Comparison of ENCODE assay signal across 12 cellular contexts in genomic region chr16:1985466-1986150, GRCh38. TPM values are rescaled to one million over a fixed set of nuclear protein-coding genes. Genes with fewer than 3 reads are reported as not detected.
A peak's percentile ranks its signal among the peaks of the same experiment; 100 is the strongest.
DNase-seq lines count a peak whose midpoint lies in the region; ATAC-seq and TF ChIP-seq lines count a peak whose summit lies in the region.
"Had no signal": no experiment of that assay in that cellular context is flagged by ENCODE, and none has a peak within 500 bp of the region (broad histone marks: within the 10 kb centered on the region; RNA-seq: fewer than 3 reads in every experiment).

No MANE protein-coding gene starts in this region.

- BruUV-seq in HCT116 (replicated peaks; lab: Mats Ljungman, UMichigan): no TSS peak

- H3K4me1 ChIP-seq in HCT116 (ENCODE audit: control insufficient read depth in 1 of 2, insufficient read depth in 2 of 2, low read length in 2 of 2) (peaks cover 41 to 57% of the 10 kb centered on the region in 2 experiments), mucosa of descending colon (ENCODE audit: low read depth) (peaks cover 58% of the 10 kb centered on the region)

- H4K20me1 ChIP-seq in HCT116 (ENCODE audit: insufficient read depth): no peaks in the 10 kb centered on the region

- H3K4me3 ChIP-seq in AG04449 (ENCODE audit: low read depth, low read length) (peak overlapping the region; percentile 71), HCT116 (replicated peaks in 1 of 2; ENCODE audit: low read depth in 1 of 2, low read length in 2 of 2) (peak overlapping the region; percentile 84 to 97), mucosa of descending colon (no peak overlapping the region)

- POLR2A ChIA-PET in AG04449 (lab: Yijun Ruan, JAX): interaction anchor here (0.5 to 1.2 kb wide), 3 partner anchors 8 to 21 kb away, joined by 3 read pairs; partner anchors contain the start of gene RPS2
- POLR2A ChIA-PET in HCT116 (lab: Charles Lee): interaction anchor here (12.5 kb wide), 1 partner anchor 20 kb away, joined by 104 read pairs; the partner anchor contains the start of genes RNF151 and RPS2
- POLR2A ChIA-PET in activated naive CD8-positive, alpha-beta T cell treated with anti-CD3 and anti-CD28 coated beads, Interleukin-2, amount 10 ng/mL, durations not matched to agents 7 days and 5 days (lab: Charles Lee): interaction anchor here (1.0 to 8.6 kb wide), 6 partner anchors 14 to 170 kb away, joined by 3 to 50 read pairs (median 8); partner anchors contain the start of genes RNF151, RPS2, TBL3 and TRAF7

- H3K36me3 Mint-ChIP-seq in activated naive CD8-positive, alpha-beta T cell treated with anti-CD3 and anti-CD28 coated beads, Interleukin-2, amount 10 ng/mL, durations not matched to agents 7 days and 5 days: no peaks in the 10 kb centered on the region

- H3K9me3 ChIP-seq in HCT116 (ENCODE audit: control insufficient read depth in 1 of 2, insufficient read depth in 1 of 2, low read depth in 1 of 2, low read length in 2 of 2) (no peaks in the 10 kb centered on the region), mucosa of descending colon (no peaks in the 10 kb centered on the region)
- H3K9me3 ChIP-seq: gastroesophageal sphincter had no signal

- H2AFZ ChIP-seq in HCT116 (ENCODE audit: low read depth, low read length, poor library complexity, severe bottlenecking): no peak overlapping the region

- intact Hi-C loops in HCT116 (cut with micrococcal nuclease) (no loop called here), mucosa of descending colon (cut with DNase I, micrococcal nuclease) (no loop called here)

- H3K4me1 Mint-ChIP-seq in activated naive CD8-positive, alpha-beta T cell treated with anti-CD3 and anti-CD28 coated beads, Interleukin-2, amount 10 ng/mL, durations not matched to agents 7 days and 5 days: peaks cover 17% of the 10 kb centered on the region

- H3K36me3 ChIP-seq in HCT116 (ENCODE audit: control insufficient read depth in 1 of 2, insufficient read depth in 2 of 2, low read length in 2 of 2): peaks cover 6 to 14% of the 10 kb centered on the region in 2 experiments; a peak in 2 of 4 replicates
- no peaks in the 10 kb centered on the region for H3K36me3 ChIP-seq in mucosa of descending colon (ENCODE audit: low read depth)

- no peak for DNase-seq in AG04449 (ENCODE audit: low read depth, low spot score)
- DNase-seq in HCT116 (ENCODE audit: low read depth, low spot score): no peak
- DNase-seq in activated naive CD8-positive, alpha-beta T cell treated with anti-CD3 and anti-CD28 coated beads, Interleukin-2, amount 10 ng/mL, durations not matched to agents 7 days and 5 days: no peak
- DNase-seq in mucosa of descending colon: peak; percentile 72 to 83 (median 78)
- no peak for DNase-seq in stimulated activated CD4-positive, alpha-beta T cell treated with anti-CD3 and anti-CD28 coated beads, Interleukin-4, amount 100 ng/mL, for 1 hour
- DNase-seq in NCI-H510A treated with DMSO at 0.1 percent for 48 hours (lab: John Stamatoyannopoulos, UW): no peak
- no peak for DNase-seq in KBM-7
- DNase-seq: amygdala, NCI-H187, posterior cingulate gyrus had no signal

- no peaks in the 10 kb centered on the region for H3K9me3 Mint-ChIP-seq in activated naive CD8-positive, alpha-beta T cell treated with anti-CD3 and anti-CD28 coated beads, Interleukin-2, amount 10 ng/mL, durations not matched to agents 7 days and 5 days

- no peak for TF ChIP-seq RAD21 in HCT116 (IDR thresholded peaks at IDR 0.05; ENCODE audit: low read depth)

- peak overlapping the region; percentile 83 for H3K4me3 Mint-ChIP-seq in activated naive CD8-positive, alpha-beta T cell treated with anti-CD3 and anti-CD28 coated beads, Interleukin-2, amount 10 ng/mL, durations not matched to agents 7 days and 5 days

- peak overlapping the region; percentile 96 for H3K9ac ChIP-seq in HCT116 (ENCODE audit: low read length)

- CTCF ChIA-PET in AG04449 (lab: Yijun Ruan, JAX) (interaction anchor here (0.9 to 16.4 kb wide), 4 partner anchors 7 to 162 kb away, joined by 3 to 163 read pairs (median 22); no protein-coding TSS in a partner anchor), HCT116 (lab: Charles Lee) (no interaction called here)

- no peaks in the 10 kb centered on the region for H3K9me2 ChIP-seq in HCT116 (ENCODE audit: insufficient read depth)

- H3K27ac Mint-ChIP-seq in activated naive CD8-positive, alpha-beta T cell treated with anti-CD3 and anti-CD28 coated beads, Interleukin-2, amount 10 ng/mL, durations not matched to agents 7 days and 5 days: no peak overlapping the region

- in situ Hi-C loops in KBM-7 (cut with MboI; ENCODE audit: low pct_unique_long_range_greater_than_20kb, low sequenced_read_pairs): no loop called here

- ATAC-seq in HCT116 (no peak), mucosa of descending colon (peak; percentile 40), HG02870 (IDR thresholded peaks at IDR 0.05; ENCODE audit: unreplicated experiment) (no peak)
- ATAC-seq in activated naive CD8-positive, alpha-beta T cell treated with anti-CD3 and anti-CD28 coated beads, Interleukin-2, amount 10 ng/mL, durations not matched to agents 7 days and 5 days (ENCODE audit: low read depth): no peak
- ATAC-seq: gastroesophageal sphincter had no signal

- H3K27me3 ChIP-seq in HCT116 (ENCODE audit: insufficient read depth, low read length): no peaks in the 10 kb centered on the region

- H3K27me3 Mint-ChIP-seq in activated naive CD8-positive, alpha-beta T cell treated with anti-CD3 and anti-CD28 coated beads, Interleukin-2, amount 10 ng/mL, durations not matched to agents 7 days and 5 days: peaks cover 40% of the 10 kb centered on the region

- TF ChIP-seq CTCF in AG04449 (IDR thresholded peaks at IDR 0.05; ENCODE audit: insufficient read depth, low read length, missing control alignments): no peak
- TF ChIP-seq CTCF in HCT116 (IDR thresholded peaks at IDR 0.05 in 2 of 3, conservative IDR thresholded peaks at IDR 0.05 in 1 of 3; ENCODE audit: borderline replicate concordance in 1 of 3, insufficient read depth in 1 of 3, low read depth in 2 of 3, low read length in 2 of 3): no peak
- no peak for TF ChIP-seq CTCF in mucosa of descending colon (IDR thresholded peaks at IDR 0.05)

- RAD21 ChIA-PET in HCT116 (lab: Charles Lee; ENCODE audit: low non-redundant PET in 1 of 2, low total read pairs in 2 of 2, uncharacterized antibody in 2 of 2, unreplicated experiment in 2 of 2): no interaction called here

- H3K4me2 ChIP-seq in HCT116 (ENCODE audit: low read length): peak overlapping the region; percentile 95

- no peak for TF ChIP-seq POLR2A in HCT116 (IDR thresholded peaks at IDR 0.05; ENCODE audit: borderline replicate concordance, extremely low read depth, insufficient read depth, insufficient read length)

- peak overlapping the region; percentile 84 for H3K27ac ChIP-seq in HCT116 (ENCODE audit: low read depth, low read length)

- H3K79me2 ChIP-seq in HCT116 (ENCODE audit: insufficient read depth, low read length): peaks cover 20% of the 10 kb centered on the region

TF ChIP-seq in HCT116, 20 proteins besides CTCF, POLR2A, EP300 and RAD21 (continues in another document):
- no peak for TF ChIP-seq CBX3 (IDR thresholded peaks at IDR 0.05; ENCODE audit: low read depth)
- no peak for TF ChIP-seq TCF7L2 (IDR thresholded peaks at IDR 0.05; ENCODE audit: borderline replicate concordance, extremely low read depth, insufficient read depth, insufficient read length)
- TF ChIP-seq ZFX (IDR thresholded peaks at IDR 0.05): no peak
- TF ChIP-seq ELF1 (IDR thresholded peaks at IDR 0.05; ENCODE audit: borderline replicate concordance, low read depth): no peak
- no peak for TF ChIP-seq ZNF274 (IDR thresholded peaks at IDR 0.05; ENCODE audit: low read depth, low read length)
- TF ChIP-seq JUND (IDR thresholded peaks at IDR 0.05): no peak
- no peak for TF ChIP-seq SRF (IDR thresholded peaks at IDR 0.05; ENCODE audit: low read depth)
- no peak for TF ChIP-seq EZH2phosphoT487 (IDR thresholded peaks at IDR 0.05; ENCODE audit: borderline replicate concordance)
- TF ChIP-seq, protein P1, sequence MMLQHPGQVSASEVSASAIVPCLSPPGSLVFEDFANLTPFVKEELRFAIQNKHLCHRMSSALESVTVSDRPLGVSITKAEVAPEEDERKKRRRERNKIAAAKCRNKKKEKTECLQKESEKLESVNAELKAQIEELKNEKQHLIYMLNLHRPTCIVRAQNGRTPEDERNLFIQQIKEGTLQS (IDR thresholded peaks at IDR 0.05): no peak
- TF ChIP-seq EGR1 (IDR thresholded peaks at IDR 0.05; ENCODE audit: low read depth): no peak
- no peak for TF ChIP-seq EZH2 (IDR thresholded peaks at IDR 0.05)

RNA-seq across cellular contexts. Expression of gene GFER, which starts 1.6 kb away (rescaled TPM):
- 47.3 TPM for total RNA-seq in HCT116 (2021; ENCODE audit: unreplicated experiment)
- polyA plus RNA-seq in HCT116 (2012): 54.3 and 65.9 TPM in 2 replicates
- 10 to 100 TPM; 28.8 to 31.9 TPM for total RNA-seq in activated naive CD8-positive, alpha-beta T cell treated with anti-CD3 and anti-CD28 coated beads, Interleukin-2, amount 10 ng/mL, durations not matched to agents 7 days and 5 days
- total RNA-seq in mucosa of descending colon: 10 to 100 TPM; 42.1 to 75.5 (median 68.8) TPM

RNA-seq across cellular contexts. Expression of gene SYNGR3, which starts 4.2 kb away (rescaled TPM):
- total RNA-seq in HCT116 (2021; ENCODE audit: unreplicated experiment) (11.5 TPM), mucosa of descending colon (1 to 10 TPM; 1.3 to 7.9 (median 1.5) TPM)
- polyA plus RNA-seq in HCT116 (2012): 9.1 and 9.9 TPM in 2 replicates
- total RNA-seq in activated naive CD8-positive, alpha-beta T cell treated with anti-CD3 and anti-CD28 coated beads, Interleukin-2, amount 10 ng/mL, durations not matched to agents 7 days and 5 days: 1 to 10 TPM; 2.0 to 2.2 TPM

RNA-seq across cellular contexts. Expression of gene NOXO1, which starts 4.3 kb away (rescaled TPM):
- total RNA-seq in HCT116 (2021; ENCODE audit: unreplicated experiment) (10.0 TPM), mucosa of descending colon (10 to 100 TPM; 12.2 to 39.9 (median 27.1) TPM)
- polyA plus RNA-seq in HCT116 (2012): 4.4 and 5.3 TPM in 2 replicates
- total RNA-seq in activated naive CD8-positive, alpha-beta T cell treated with anti-CD3 and anti-CD28 coated beads, Interleukin-2, amount 10 ng/mL, durations not matched to agents 7 days and 5 days: 1 to 10 TPM in 1 of 2 experiments, under 1 TPM in 1; 0.58 to 1.8 TPM

RNA-seq across cellular contexts. Expression of gene TBL3, which starts 13.8 kb away (rescaled TPM):
- total RNA-seq in HCT116 (2021; ENCODE audit: unreplicated experiment): 68.9 TPM
- 60.9 and 68.3 TPM in 2 replicates for polyA plus RNA-seq in HCT116 (2012)
- total RNA-seq in activated naive CD8-positive, alpha-beta T cell treated with anti-CD3 and anti-CD28 coated beads, Interleukin-2, amount 10 ng/mL, durations not matched to agents 7 days and 5 days: 10 to 100 TPM; 29.4 to 30.7 TPM
- total RNA-seq in mucosa of descending colon: 10 to 100 TPM; 21.6 to 25.5 (median 24.0) TPM

RNA-seq across cellular contexts. Expression of gene RNF151, which starts 19.0 kb away (rescaled TPM):
- total RNA-seq in HCT116 (2021; ENCODE audit: unreplicated experiment) (0.30 TPM), mucosa of descending colon (not detected)
- polyA plus RNA-seq in HCT116 (2012): 0.15 TPM in 1 of 2 replicates, not detected in the other
- total RNA-seq in activated naive CD8-positive, alpha-beta T cell treated with anti-CD3 and anti-CD28 coated beads, Interleukin-2, amount 10 ng/mL, durations not matched to agents 7 days and 5 days: not detected
- total RNA-seq: gastroesophageal sphincter had no signal

Comparison
In these comparisons a context has a peak if more than half of its experiments do, and no peak if none do; other contexts are left out.
1. DNase-seq: peak in mucosa of descending colon (3 of 3); none in AG04449 (single experiment), HCT116 (single experiment), activated naive CD8-positive, alpha-beta T cell treated with anti-CD3 and anti-CD28 coated beads, Interleukin-2, amount 10 ng/mL, durations not matched to agents 7 days and 5 days (single experiment), stimulated activated CD4-positive, alpha-beta T cell treated with anti-CD3 and anti-CD28 coated beads, Interleukin-4, amount 100 ng/mL, for 1 hour (single experiment), NCI-H510A treated with DMSO at 0.1 percent for 48 hours (single experiment) and KBM-7 (single experiment).